16 cellular contexts compared by ENCODE assay signal in genomic region chr1:36532810-36533401, GRCh38. TPM values are rescaled to one million over a fixed set of nuclear protein-coding genes. Genes with fewer than 3 reads are reported as not detected.
A peak's percentile ranks its signal among the peaks of the same experiment; 100 is the strongest.
DNase-seq lines count a peak whose midpoint lies in the region; ATAC-seq and TF ChIP-seq lines count a peak whose summit lies in the region.
"Had no signal": no experiment of that assay in that cellular context is flagged by ENCODE, and none has a peak within 500 bp of the region (broad histone marks: within the 10 kb centered on the region; RNA-seq: fewer than 3 reads in every experiment).

No MANE protein-coding gene starts in this region.

- no peak for TF ChIP-seq POLR2A in sigmoid colon (IDR thresholded peaks at IDR 0.05)

- H3K27ac Mint-ChIP-seq in WTC11 = no peak overlapping the region
- H3K27ac Mint-ChIP-seq: CD4-positive, alpha-beta T cell had no signal

- CTCF ChIA-PET in WTC11 (lab: Charles Lee) = interaction anchor here (0.5 to 2.7 kb wide), 5 partner anchors 10 to 76 kb away, joined by 3 to 14 read pairs (median 4); no protein-coding TSS in a partner anchor

- ATAC-seq in WTC11 = no peak
- ATAC-seq in left lobe of liver = no peak
- ATAC-seq in HG02571 (IDR thresholded peaks at IDR 0.05; ENCODE audit: unreplicated experiment) = no peak

- intact Hi-C loops in sigmoid colon (cut with DNase I) = no loop called here

- peaks cover 4% of the 10 kb centered on the region for H3K27me3 Mint-ChIP-seq in WTC11 (ENCODE audit: low read depth)

- H3K4me1 Mint-ChIP-seq in WTC11 = peaks cover 11% of the 10 kb centered on the region; the same call in 1 of the 2 replicates

- no peak for TF ChIP-seq EP300 in sigmoid colon (IDR thresholded peaks at IDR 0.05)

- H3K4me3 Mint-ChIP-seq in WTC11 = no peak overlapping the region
- H3K4me3 Mint-ChIP-seq: CD4-positive, alpha-beta T cell had no signal

- H3K27ac ChIP-seq in sigmoid colon (no peak overlapping the region), right atrium auricular region (no peak overlapping the region)
- H3K27ac ChIP-seq: GM23248, HL-60 had no signal

- H3K4me3 ChIP-seq in sigmoid colon (no peak overlapping the region), right atrium auricular region (no peak overlapping the region)
- H3K4me3 ChIP-seq: GM23248, HAP-1 had no signal

- no peak for TF ChIP-seq CTCF in WTC11 (IDR thresholded peaks at IDR 0.05)
- TF ChIP-seq CTCF in sigmoid colon (IDR thresholded peaks at IDR 0.05) = no peak
- no peak for TF ChIP-seq CTCF in right atrium auricular region (IDR thresholded peaks at IDR 0.05)

- DNase-seq in WTC11 (ENCODE audit: low spot score) (no peak), left lobe of liver (ENCODE audit: low spot score) (peak; percentile 21), sigmoid colon (peak; percentile 8), right atrium auricular region (ENCODE audit: low spot score) (no peak)
- DNase-seq in stimulated activated CD4-positive, alpha-beta T cell treated with anti-CD3 and anti-CD28 coated beads, Interleukin-4, amount 100 ng/mL, for 4 hours = no peak
- DNase-seq: ACHN; BE2C; C1 segment of cervical spinal cord; Caco-2; CD4-positive, alpha-beta T cell; GM23248 had no signal

- H3K9me3 ChIP-seq in sigmoid colon (peaks cover 0 to 2% (median 0%) of the 10 kb centered on the region in 4 donors), right atrium auricular region (peaks cover 0 to 9% of the 10 kb centered on the region in 2 donors)
- H3K9me3 ChIP-seq: BE2C, Caco-2, HAP-1 had no signal

- H3K27me3 ChIP-seq in sigmoid colon = peaks cover 0 to 24% (median 4%) of the 10 kb centered on the region in 3 donors
- H3K27me3 ChIP-seq in right atrium auricular region = no peaks in the 10 kb centered on the region
- H3K27me3 ChIP-seq: BE2C had no signal

- 81 to 88% methylated on average over 3 of the region's 3 CpGs for WGBS in sigmoid colon, 2 donors

- POLR2A ChIA-PET in WTC11 (lab: Charles Lee) = no interaction called here

- H3K4me1 ChIP-seq in sigmoid colon (no peaks in the 10 kb centered on the region), right atrium auricular region (no peaks in the 10 kb centered on the region)
- H3K4me1 ChIP-seq: BE2C, Caco-2 had no signal

- H3K36me3 Mint-ChIP-seq in WTC11 = no peaks in the 10 kb centered on the region

- H3K36me3 ChIP-seq in sigmoid colon (no peaks in the 10 kb centered on the region), right atrium auricular region (no peaks in the 10 kb centered on the region)
- H3K36me3 ChIP-seq: BE2C, HAP-1 had no signal

- H3K9me3 Mint-ChIP-seq in WTC11 = peaks cover 13% of the 10 kb centered on the region
- H3K9me3 Mint-ChIP-seq: CD4-positive, alpha-beta T cell had no signal

TF ChIP-seq in WTC11, 78 proteins besides CTCF, POLR2A, EP300 and RAD21:
- TF ChIP-seq ZNF396 (CRISPR knock-in tag; IDR thresholded peaks at IDR 0.05; ENCODE audit: borderline replicate concordance) (no peak), ZNF416 (CRISPR knock-in tag; IDR thresholded peaks at IDR 0.05) (0 out of 2 replicates have a peak, but pooled peaks have one; percentile 74)

RNA-seq across cellular contexts. Expression of gene CSF3R, which starts 50.2 kb away (rescaled TPM):
- total RNA-seq in WTC11 (2021) (0.09 to 0.30 TPM (median 0.26 TPM) in 3 replicates), left lobe of liver (4.3 TPM), sigmoid colon (1 to 10 TPM; 7.5 to 9.1 (median 8.6) TPM), right atrium auricular region (1 to 10 TPM; 3.4 to 9.3 TPM)
- polyA plus RNA-seq in sigmoid colon = 1 to 10 TPM; 3.9 to 4.2 (median 3.9) TPM
- total RNA-seq: GM23248, H4, HT1080 had no signal
- polyA plus RNA-seq: GM23248 had no signal

Comparison
In these comparisons a context has a peak if more than half of its experiments do, and no peak if none do; other contexts are left out.
1. DNase-seq: peak in left lobe of liver (single experiment) and sigmoid colon (single experiment); none in WTC11 (single experiment), right atrium auricular region (single experiment) and stimulated activated CD4-positive, alpha-beta T cell treated with anti-CD3 and anti-CD28 coated beads, Interleukin-4, amount 100 ng/mL, for 4 hours (0 of 2).